Comparison of ENCODE assay signal across 35 cellular contexts in the genomic region with DNA sequence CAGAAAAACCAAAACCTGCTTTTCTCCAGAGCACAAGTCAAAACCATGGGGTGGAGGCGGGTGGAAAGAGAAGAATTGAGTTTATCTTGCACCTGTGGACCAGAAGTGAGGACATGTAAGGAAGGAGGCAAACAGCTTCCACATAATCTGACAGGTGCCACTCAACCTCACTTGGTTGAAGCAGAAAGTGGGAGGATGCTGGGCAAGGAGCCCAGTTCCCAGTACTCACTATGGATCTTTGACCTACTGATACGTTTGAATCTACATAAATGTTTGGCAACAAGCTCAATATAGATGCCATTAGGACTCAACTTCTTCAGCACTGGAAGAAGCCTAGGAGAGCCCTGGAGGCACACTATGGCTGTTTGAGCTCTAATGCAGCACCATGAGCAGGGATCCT.
"Had no signal": no experiment of that assay in that cellular context is flagged by ENCODE, and none has a peak within 500 bp of the region (broad histone marks: within the 10 kb centered on the region; RNA-seq: fewer than 3 reads in every experiment).

No MANE protein-coding gene starts in this region.

- H3K4me3 ChIP-seq: ascending aorta, cardiac muscle cell had no signal

- H3K27ac Mint-ChIP-seq: activated B cell treated with CpG ODN at 0.5 μM for 24 hours; activated CD4-positive, alpha-beta memory T cell treated with anti-CD3 and anti-CD28 coated beads for 36 hours; activated CD4-positive, alpha-beta T cell treated with anti-CD3 and anti-CD28 coated beads, Interleukin-2, amount 10 ng/mL, durations not matched to agents 24 days and 14 days; activated CD8-positive, alpha-beta T cell treated with anti-CD3 and anti-CD28 coated beads for 36 hours; activated naive CD4-positive, alpha-beta T cell treated with anti-CD3 and anti-CD28 coated beads, Interleukin-2, amount 10 ng/mL, durations not matched to agents 7 days and 5 days; activated naive CD4-positive, alpha-beta T cell treated with anti-CD3 and anti-CD28 coated beads, Interleukin-2, amount 50 U/mL, for 24 hours; activated naive CD8-positive, alpha-beta T cell; activated naive CD8-positive, alpha-beta T cell treated with anti-CD3 and anti-CD28 coated beads, Interleukin-2, amount 10 ng/mL, durations not matched to agents 7 days and 5 days; activated naive CD8-positive, alpha-beta T cell treated with anti-CD3 and anti-CD28 coated beads, Interleukin-2, amount 50 U/mL, for 24 hours; activated T-helper 2 cell treated with anti-CD3 and anti-CD28 coated beads, Interferon-gamma antibody, Interleukin-2, Interleukin-4, amounts not matched to agents 10 μg/mL and 5 μg/mL and 100 μg/mL, durations not matched to agents 14 hours and 24 hours and 36 hours; brain; T-helper 1 cell treated with Interleukin-12 subunit alpha and Interleukin-12 subunit beta and Interleukin-4 antibody, amounts not matched to agents 30 μg/mL and 1 μg/mL, for 36 hours; T-helper 2 cell treated with Interferon-gamma antibody and Interleukin-4, amounts not matched to agents 5 μg/mL and 100 μg/mL, for 36 hours had no signal

- H3K4me1 Mint-ChIP-seq: activated CD4-positive, alpha-beta T cell treated with anti-CD3 and anti-CD28 coated beads, Interleukin-2, amount 10 ng/mL, durations not matched to agents 24 days and 14 days; activated naive CD4-positive, alpha-beta T cell treated with anti-CD3 and anti-CD28 coated beads, Interleukin-2, amount 10 ng/mL, durations not matched to agents 7 days and 5 days; activated naive CD4-positive, alpha-beta T cell treated with anti-CD3 and anti-CD28 coated beads, Interleukin-2, amount 50 U/mL, for 24 hours; activated naive CD8-positive, alpha-beta T cell treated with anti-CD3 and anti-CD28 coated beads, Interleukin-2, amount 10 ng/mL, durations not matched to agents 7 days and 5 days; activated naive CD8-positive, alpha-beta T cell treated with anti-CD3 and anti-CD28 coated beads, Interleukin-2, amount 50 U/mL, for 24 hours; brain; central memory CD8-positive, alpha-beta T cell had no signal

- ATAC-seq: activated CD8-positive, alpha-beta T cell treated with anti-CD3 and anti-CD28 coated beads for 36 hours; activated naive CD8-positive, alpha-beta T cell treated with anti-CD3 and anti-CD28 coated beads, Interleukin-2, amount 50 U/mL, for 24 hours; activated T-cell treated with anti-CD3 and anti-CD28 coated beads, Interleukin-2, amount 50 U/mL, for 4 hours had no signal

- H3K9me3 ChIP-seq: ascending aorta had no signal

- H3K4me1 ChIP-seq: ascending aorta had no signal

- DNase-seq: activated B cell treated with CpG ODN at 0.5 μM for 24 hours; activated CD4-positive, alpha-beta memory T cell treated with anti-CD3 and anti-CD28 coated beads for 36 hours; activated CD4-positive, alpha-beta T cell treated with anti-CD3 and anti-CD28 coated beads for 4 hours; activated CD4-positive, alpha-beta T cell treated with anti-CD3 and anti-CD28 coated beads, Interleukin-2, amount 10 ng/mL, durations not matched to agents 24 days and 14 days; activated CD4-positive, alpha-beta T cell treated with anti-CD3 and anti-CD28 coated beads, Interleukin-2, amount 50 U/mL, for 1 hour; activated CD4-positive, alpha-beta T cell treated with anti-CD3 and anti-CD28 coated beads, Interleukin-2, amount 50 U/mL, for 4 hours; activated CD4-positive, CD25-positive, alpha-beta regulatory T cell treated with anti-CD3 and anti-CD28 coated beads, Interleukin-2, amount 50 U/mL, for 72 hours; activated CD8-positive, alpha-beta memory T cell treated with anti-CD3 and anti-CD28 coated beads, Interleukin-2, amount 50 U/mL, for 4 hours; activated CD8-positive, alpha-beta T cell treated with anti-CD3 and anti-CD28 coated beads for 36 hours; activated effector memory CD4-positive, alpha-beta T cell treated with Interleukin-2 at 50 U/mL for 16 hours; activated gamma-delta T cell; activated naive CD4-positive, alpha-beta T cell treated with anti-CD3 and anti-CD28 coated beads, Interleukin-2, amount 10 ng/mL, durations not matched to agents 7 days and 5 days; activated naive CD4-positive, alpha-beta T cell treated with Interleukin-2 at 50 U/mL for 16 hours; activated naive CD8-positive, alpha-beta T cell treated with anti-CD3 and anti-CD28 coated beads, Interleukin-2, amount 10 ng/mL, durations not matched to agents 7 days and 5 days; activated naive CD8-positive, alpha-beta T cell treated with anti-CD3 and anti-CD28 coated beads, Interleukin-2, amount 50 U/mL, for 24 hours; activated T-cell treated with anti-CD3 and anti-CD28 coated beads for 4 hours; activated T-cell treated with anti-CD3 and anti-CD28 coated beads, Interleukin-2, amount 50 U/mL, for 1 hour; activated T-cell treated with anti-CD3 and anti-CD28 coated beads, Interleukin-2, amount 50 U/mL, for 4 hours; amygdala; anterior cingulate cortex; caudate nucleus; cerebellar nuclear complex; T-helper 2 cell; T-helper 9 cell had no signal

- H3K9me3 Mint-ChIP-seq: activated CD8-positive, alpha-beta T cell treated with anti-CD3 and anti-CD28 coated beads for 36 hours; activated naive CD8-positive, alpha-beta T cell treated with anti-CD3 and anti-CD28 coated beads, Interleukin-2, amount 10 ng/mL, durations not matched to agents 7 days and 5 days; activated naive CD8-positive, alpha-beta T cell treated with anti-CD3 and anti-CD28 coated beads, Interleukin-2, amount 50 U/mL, for 24 hours; activated T-cell treated with anti-CD3 and anti-CD28 coated beads, Interleukin-2, amount 50 U/mL, for 4 hours; activated T-helper 2 cell treated with anti-CD3 and anti-CD28 coated beads, Interferon-gamma antibody, Interleukin-2, Interleukin-4, amounts not matched to agents 10 μg/mL and 5 μg/mL and 100 μg/mL, durations not matched to agents 14 hours and 24 hours and 36 hours; T-helper 2 cell treated with Interferon-gamma antibody and Interleukin-4, amounts not matched to agents 5 μg/mL and 100 μg/mL, for 36 hours had no signal

- H3K36me3 ChIP-seq: cardiac muscle cell had no signal

- H3K27me3 ChIP-seq: ascending aorta, cardiac muscle cell had no signal

- H3K27ac ChIP-seq: ascending aorta, cardiac muscle cell, VCaP had no signal

- H3K36me3 Mint-ChIP-seq: activated naive CD4-positive, alpha-beta T cell treated with anti-CD3 and anti-CD28 coated beads, Interleukin-2, amount 10 ng/mL, durations not matched to agents 7 days and 5 days; activated naive CD8-positive, alpha-beta T cell treated with anti-CD3 and anti-CD28 coated beads, Interleukin-2, amount 10 ng/mL, durations not matched to agents 7 days and 5 days had no signal

- H3K27me3 Mint-ChIP-seq: activated B cell treated with CpG ODN at 0.5 μM for 24 hours; activated CD4-positive, alpha-beta memory T cell treated with anti-CD3 and anti-CD28 coated beads for 36 hours; activated CD4-positive, alpha-beta T cell treated with anti-CD3 and anti-CD28 coated beads, Interleukin-2, amount 10 ng/mL, durations not matched to agents 24 days and 14 days; activated CD8-positive, alpha-beta T cell treated with anti-CD3 and anti-CD28 coated beads for 36 hours; activated naive CD4-positive, alpha-beta T cell treated with anti-CD3 and anti-CD28 coated beads, Interleukin-2, amount 10 ng/mL, durations not matched to agents 7 days and 5 days; activated naive CD4-positive, alpha-beta T cell treated with anti-CD3 and anti-CD28 coated beads, Interleukin-2, amount 50 U/mL, for 24 hours; activated naive CD8-positive, alpha-beta T cell; activated naive CD8-positive, alpha-beta T cell treated with anti-CD3 and anti-CD28 coated beads, Interleukin-2, amount 10 ng/mL, durations not matched to agents 7 days and 5 days; activated naive CD8-positive, alpha-beta T cell treated with anti-CD3 and anti-CD28 coated beads, Interleukin-2, amount 50 U/mL, for 24 hours; brain; central memory CD8-positive, alpha-beta T cell had no signal

- H3K4me3 Mint-ChIP-seq: activated B cell treated with CpG ODN at 0.5 μM for 24 hours; activated CD4-positive, alpha-beta memory T cell treated with anti-CD3 and anti-CD28 coated beads for 36 hours; activated CD4-positive, alpha-beta T cell treated with anti-CD3 and anti-CD28 coated beads, Interleukin-2, amount 10 ng/mL, durations not matched to agents 24 days and 14 days; activated CD8-positive, alpha-beta T cell treated with anti-CD3 and anti-CD28 coated beads for 36 hours; activated naive CD4-positive, alpha-beta T cell treated with anti-CD3 and anti-CD28 coated beads, Interleukin-2, amount 10 ng/mL, durations not matched to agents 7 days and 5 days; activated naive CD4-positive, alpha-beta T cell treated with anti-CD3 and anti-CD28 coated beads, Interleukin-2, amount 50 U/mL, for 24 hours; activated naive CD8-positive, alpha-beta T cell; activated naive CD8-positive, alpha-beta T cell treated with anti-CD3 and anti-CD28 coated beads, Interleukin-2, amount 10 ng/mL, durations not matched to agents 7 days and 5 days; activated naive CD8-positive, alpha-beta T cell treated with anti-CD3 and anti-CD28 coated beads, Interleukin-2, amount 50 U/mL, for 24 hours; activated T-cell treated with anti-CD3 and anti-CD28 coated beads, Interleukin-2, amount 50 U/mL, for 4 hours; brain; central memory CD8-positive, alpha-beta T cell; T-helper 1 cell treated with Interleukin-12 subunit alpha and Interleukin-12 subunit beta and Interleukin-4 antibody, amounts not matched to agents 30 μg/mL and 1 μg/mL, for 36 hours; T-helper 2 cell treated with Interferon-gamma antibody and Interleukin-4, amounts not matched to agents 5 μg/mL and 100 μg/mL, for 36 hours had no signal

- FAIRE-seq: TTC549 had no signal
